In the genomic region with DNA sequence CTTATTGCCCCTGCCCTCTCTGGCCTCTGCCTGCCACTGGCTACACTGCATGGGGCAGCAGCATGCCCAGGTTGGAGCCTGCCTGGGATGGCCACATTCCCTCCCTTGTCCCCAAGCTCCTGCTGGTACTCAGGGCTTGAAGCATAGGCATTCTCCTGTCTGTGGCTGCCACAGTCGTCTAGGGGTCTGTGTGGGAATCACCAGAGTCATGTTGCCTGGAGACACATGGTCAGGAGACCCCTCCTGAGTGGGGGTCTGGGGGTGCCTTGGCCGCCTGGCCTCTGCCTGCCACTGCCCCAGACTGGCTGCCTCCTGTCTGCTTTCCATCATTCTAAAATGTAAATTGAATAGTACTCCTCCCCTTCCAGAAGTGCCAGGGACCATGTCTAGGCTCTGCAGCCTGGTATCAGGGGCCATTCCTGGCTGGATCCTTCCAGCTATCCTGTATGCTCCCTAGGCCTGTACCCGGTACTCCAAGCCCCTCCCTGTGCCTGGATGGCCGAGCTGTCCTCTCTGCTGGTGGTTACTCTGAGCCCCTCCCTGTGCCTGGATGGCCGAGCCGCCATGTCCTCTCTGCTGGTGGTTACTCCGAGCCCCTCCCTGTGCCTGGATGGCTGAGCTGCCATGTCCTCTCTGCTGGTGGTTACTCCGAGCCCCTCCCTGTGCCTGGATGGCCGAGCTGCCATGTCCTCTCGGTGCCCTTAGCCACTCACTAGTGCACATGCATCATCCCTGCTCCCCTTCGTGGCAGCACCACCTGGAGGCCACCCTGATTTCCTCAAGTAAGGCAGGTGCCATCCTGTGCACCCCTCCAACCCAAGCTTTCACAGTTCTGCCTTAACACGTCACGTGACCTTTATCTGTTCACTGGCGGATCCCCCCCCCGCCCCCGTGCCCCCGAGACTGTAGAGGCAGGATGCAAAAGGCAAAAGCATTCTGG, we compare ENCODE assay signal across 21 cellular contexts. TPM values are rescaled to one million over a fixed set of nuclear protein-coding genes. Genes with fewer than 3 reads are reported as not detected.
DNase-seq lines count a peak whose midpoint lies in the region; ATAC-seq and TF ChIP-seq lines count a peak whose summit lies in the region.
"Had no signal": no experiment of that assay in that cellular context is flagged by ENCODE, and none has a peak within 500 bp of the region (broad histone marks: within the 10 kb centered on the region; RNA-seq: fewer than 3 reads in every experiment).

No MANE protein-coding gene starts in this region.

- H3K4me1 ChIP-seq in BE2C: no peaks in the 10 kb centered on the region
- no peaks in the 10 kb centered on the region for H3K4me1 ChIP-seq in PC-3 (ENCODE audit: insufficient read depth, low read length)
- H3K4me1 ChIP-seq: body of pancreas, SJSA1 had no signal

- TF ChIP-seq CTCF in BE2C (IDR thresholded peaks at IDR 0.05; ENCODE audit: low read depth, low read length): peak; percentile 12; the same call in 1 of the 2 replicates
- peak; percentile 30; the same call in 1 of the 2 replicates for TF ChIP-seq CTCF in PC-3 (conservative IDR thresholded peaks at IDR 0.05; ENCODE audit: low read depth, low read length)

- DNase-seq in BE2C (no peak), GM03348 (ENCODE audit: low spot score) (peak; percentile 10), PC-3 (no peak), iPS-NIHi11 (ENCODE audit: low spot score) (peak; percentile 42), CD1c-positive myeloid dendritic cell (ENCODE audit: extremely low spot score) (no peak), A172 (ENCODE audit: low spot score) (no peak), cerebellar cortex (ENCODE audit: low spot score) (no peak)
- DNase-seq: activated T-cell treated with anti-CD3 and anti-CD28 coated beads for 4 hours; body of pancreas; DMS79; esophagus squamous epithelium; islet precursor cell; NCI-H2081; NCI-H510A treated with DMSO at 0.1 percent for 48 hours; stimulated activated naive CD4-positive, alpha-beta T cell treated with Interleukin-2 at 50 U/mL for 16 hours; transverse colon had no signal

- BruUV-seq in PC-3 (replicated peaks; lab: Mats Ljungman, UMichigan): no TSS peak

- H3K36me3 ChIP-seq in BE2C (no peaks in the 10 kb centered on the region), PC-3 (ENCODE audit: low read depth, low read length) (no peaks in the 10 kb centered on the region)
- H3K36me3 ChIP-seq: esophagus squamous epithelium, SJSA1, transverse colon had no signal

- POLR2A ChIA-PET in PC-3 (lab: Charles Lee; ENCODE audit: unreplicated experiment): no interaction called here

- no peaks in the 10 kb centered on the region for H3F3A ChIP-seq in PC-3 (ENCODE audit: low read length, unreplicated experiment)

- no peak overlapping the region for H3K27ac ChIP-seq in PC-3 (ENCODE audit: low read length)
- H3K27ac ChIP-seq: body of pancreas, C4-2B, dorsolateral prefrontal cortex, esophagus squamous epithelium, SJSA1, transverse colon had no signal

- H3K4me3 ChIP-seq in BE2C (ENCODE audit: low read depth, low read length): no peak overlapping the region
- H3K4me3 ChIP-seq in PC-3 (ENCODE audit: low read length): no peak overlapping the region
- H3K4me3 ChIP-seq: body of pancreas, dorsolateral prefrontal cortex, esophagus squamous epithelium, SJSA1, transverse colon had no signal

- intact Hi-C loops in PC-3 (cut with micrococcal nuclease): no loop called here

- no peaks in the 10 kb centered on the region for H4K20me1 ChIP-seq in PC-3 (ENCODE audit: low read length)

- H3K4me2 ChIP-seq in PC-3 (ENCODE audit: low read length): no peak overlapping the region

- CTCF ChIA-PET in PC-3 (lab: Charles Lee): no interaction called here

- H3K9me2 ChIP-seq in PC-3 (replicated peaks; ENCODE audit: low read length): no peaks in the 10 kb centered on the region

- H2AFZ ChIP-seq in PC-3 (ENCODE audit: low read length): no peak overlapping the region

- peaks cover 84% of the 10 kb centered on the region for H3K27me3 ChIP-seq in BE2C
- no peaks in the 10 kb centered on the region for H3K27me3 ChIP-seq in PC-3 (ENCODE audit: low read length)

- no peak overlapping the region for H3K9ac ChIP-seq in PC-3 (ENCODE audit: low read length)

- no peaks in the 10 kb centered on the region for H3K79me2 ChIP-seq in PC-3 (ENCODE audit: low read length)

- ATAC-seq in PC-3: no peak
- no peak for ATAC-seq in GM21786 (IDR thresholded peaks at IDR 0.05; ENCODE audit: unreplicated experiment)
- ATAC-seq: activated naive CD4-positive, alpha-beta T cell treated with anti-CD3 and anti-CD28 coated beads, Interleukin-2, amount 50 U/mL, for 72 hours; body of pancreas had no signal

- no peaks in the 10 kb centered on the region for H3K9me3 ChIP-seq in BE2C
- no peaks in the 10 kb centered on the region for H3K9me3 ChIP-seq in PC-3 (ENCODE audit: low read length)
- H3K9me3 ChIP-seq: body of pancreas, esophagus squamous epithelium, SJSA1, transverse colon had no signal

RNA-seq across cellular contexts. Expression of a gene that starts 5.5 kb away (rescaled TPM):
- not detected for polyA plus RNA-seq in BE2C (2012; ENCODE audit: insufficient read depth, insufficient read length, low read depth)
- total RNA-seq in PC-3 (2014; rRNA removed): not detected in 2 replicates
- not detected in 2 replicates for total RNA-seq in A172 (2014; rRNA removed; shearing (Covaris generic))
- total RNA-seq: activated naive CD4-positive, alpha-beta T cell treated with anti-CD3 and anti-CD28 coated beads, Interleukin-2, amount 50 U/mL, for 72 hours; body of pancreas; dorsolateral prefrontal cortex; esophagus squamous epithelium; SJSA1; transverse colon had no signal

Comparison
In these comparisons a context has a peak if more than half of its experiments do, and no peak if none do; other contexts are left out.
1. DNase-seq: peak in GM03348 (single experiment) and iPS-NIHi11 (single experiment); none in BE2C (single experiment), PC-3 (single experiment), CD1c-positive myeloid dendritic cell (single experiment), A172 (single experiment) and cerebellar cortex (single experiment).